Comparison of ENCODE assay signal across 1 cellular context in genomic region chr9:109311731-109312130, GRCh38.
TF ChIP-seq lines count a peak whose summit lies in the region.

No MANE protein-coding gene starts in this region.

TF ChIP-seq in K562, 482 proteins besides CTCF, POLR2A, EP300 and RAD21 (continued from another document):
- TF ChIP-seq ZNF318 (IDR thresholded peaks at IDR 0.05; ENCODE audit: borderline replicate concordance in 1 of 2, low read depth in 1 of 2) (no peak), NFIX (CRISPR knock-in tag; IDR thresholded peaks at IDR 0.05; ENCODE audit: low read depth) (no peak), ESRRB (CRISPR knock-in tag; IDR thresholded peaks at IDR 0.05; ENCODE audit: borderline replicate concordance) (no peak), USF2 (CRISPR knock-in tag; IDR thresholded peaks at IDR 0.05) (no peak), SMARCA4 (IDR thresholded peaks at IDR 0.05) (no peak), PCBP2 (IDR thresholded peaks at IDR 0.05; ENCODE audit: low read depth, low read length, poor library complexity, severe bottlenecking) (no peak), HDAC1 (IDR thresholded peaks at IDR 0.05) (peak in 1 of 2 experiments; percentile 29; a peak in 1 of 4 replicates), RCOR1 (IDR thresholded peaks at IDR 0.05; ENCODE audit: borderline replicate concordance in 1 of 2, low read depth in 2 of 2, low read length in 2 of 2) (peak in 1 of 2 experiments; percentile 84; a peak in 2 of 4 replicates), CBFA2T3 (IDR thresholded peaks at IDR 0.05) (peak; percentile 71), DPF2 (IDR thresholded peaks at IDR 0.05) (no peak), BDP1 (IDR thresholded peaks at IDR 0.05; ENCODE audit: insufficient read depth, insufficient read length) (no peak), TEAD4 (IDR thresholded peaks at IDR 0.05; ENCODE audit: low read length) (peak; percentile 47), TEAD4 (CRISPR knock-in tag; IDR thresholded peaks at IDR 0.05; ENCODE audit: borderline replicate concordance) (no peak), KAT2B (IDR thresholded peaks at IDR 0.05; ENCODE audit: low read depth, low read length) (no peak), ZNF518B (CRISPR knock-in tag; IDR thresholded peaks at IDR 0.05) (no peak), ETS1 (conservative IDR thresholded peaks at IDR 0.05; ENCODE audit: control insufficient read depth, low read depth, low read length) (no peak)
